ENCODE assay signal across 1 cellular context in the genomic region with DNA sequence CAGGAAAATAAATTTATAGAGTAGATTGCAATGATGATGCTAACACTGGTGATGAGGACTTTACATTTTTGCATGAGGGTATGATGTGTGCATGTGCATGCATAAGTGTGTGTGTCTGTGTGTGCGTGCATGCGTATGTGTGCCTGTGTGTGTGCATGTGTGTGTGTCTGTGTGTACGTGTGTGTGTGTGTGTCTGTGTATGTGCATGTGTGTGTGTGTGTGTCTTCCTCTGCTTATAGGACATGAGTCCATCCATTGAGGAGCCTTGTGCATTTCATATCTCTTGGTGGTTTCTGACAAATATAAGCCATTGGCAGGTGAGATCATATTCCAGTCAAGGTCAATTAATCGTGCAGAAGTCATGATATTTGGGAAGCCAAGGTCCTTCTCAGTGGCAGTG.
TF ChIP-seq lines count a peak whose summit lies in the region.

No MANE protein-coding gene starts in this region.

TF ChIP-seq in K562, 482 proteins besides CTCF, POLR2A, EP300 and RAD21 (continued from another document):
- TF ChIP-seq ZNF239 (CRISPR knock-in tag; IDR thresholded peaks at IDR 0.05) (no peak), RNF2 (IDR thresholded peaks at IDR 0.05) (no peak)
